Comparison of ENCODE assay signal across 20 cellular contexts in genomic region chr12:111414711-111415252, GRCh38. TPM values are rescaled to one million over a fixed set of nuclear protein-coding genes. Genes with fewer than 3 reads are reported as not detected.
DNase-seq lines count a peak whose midpoint lies in the region; ATAC-seq and TF ChIP-seq lines count a peak whose summit lies in the region.
"Had no signal": no experiment of that assay in that cellular context is flagged by ENCODE, and none has a peak within 500 bp of the region (broad histone marks: within the 10 kb centered on the region; RNA-seq: fewer than 3 reads in every experiment).

No MANE protein-coding gene starts in this region.

- H3K36me3 Mint-ChIP-seq in CD4-positive, CD25-positive, alpha-beta regulatory T cell = peaks cover 11% of the 10 kb centered on the region
- H3K36me3 Mint-ChIP-seq in activated T-helper 1 cell treated with anti-CD3 and anti-CD28 coated beads, Interleukin-12 subunit alpha, Interleukin-12 subunit beta, Interleukin-2, Interleukin-4 antibody, amounts not matched to agents 30 ng/mL and 10 ng/mL and 1 ng/mL, durations not matched to agents 14 hours and 24 hours and 36 hours (ENCODE audit: low read depth) = peaks cover 26% of the 10 kb centered on the region
- H3K36me3 Mint-ChIP-seq in immature natural killer cell (peaks cover 0 to 4% (median 3%) of the 10 kb centered on the region in 3 donors), progenitor cell of endocrine pancreas (ENCODE audit: insufficient read depth) (no peaks in the 10 kb centered on the region)

- DNase-seq in CD4-positive, CD25-positive, alpha-beta regulatory T cell = no peak
- no peak for DNase-seq in activated T-helper 1 cell treated with anti-CD3 and anti-CD28 coated beads, Interleukin-12 subunit alpha, Interleukin-12 subunit beta, Interleukin-2, Interleukin-4 antibody, amounts not matched to agents 30 ng/mL and 10 ng/mL and 1 ng/mL, durations not matched to agents 14 hours and 24 hours and 36 hours (ENCODE audit: low spot score)
- DNase-seq in immature natural killer cell = no peak
- DNase-seq in NCI-H524 (lab: John Stamatoyannopoulos, UW) = no peak
- DNase-seq in progenitor cell of endocrine pancreas (ENCODE audit: low spot score, unreplicated experiment) = no peak
- DNase-seq in MV-4-11 (lab: John Stamatoyannopoulos, UW) = no peak
- DNase-seq: cerebellar nuclear complex; KBM-7; NCI-H1048; stimulated activated CD4-positive, alpha-beta T cell treated with anti-CD3 and anti-CD28 coated beads, Interleukin-4, amount 100 ng/mL, for 1 hour; stimulated activated CD8-positive, alpha-beta memory T cell treated with anti-CD3 and anti-CD28 coated beads, Interleukin-4, amount 100 ng/mL, for 48 hours; SW 1271; transverse colon had no signal

- no peaks in the 10 kb centered on the region for H3K27me3 ChIP-seq in ACC112 (ENCODE audit: insufficient read depth, low read length)
- H3K27me3 ChIP-seq in CD4-positive, CD25-positive, alpha-beta regulatory T cell (ENCODE audit: control insufficient read depth, insufficient read depth, low read length) = no peaks in the 10 kb centered on the region
- H3K27me3 ChIP-seq: gastroesophageal sphincter, transverse colon had no signal

- no peaks in the 10 kb centered on the region for H3K9me3 ChIP-seq in CD4-positive, CD25-positive, alpha-beta regulatory T cell (ENCODE audit: control insufficient read depth in 2 of 2, low read length in 2 of 2)
- H3K9me3 ChIP-seq: gastroesophageal sphincter, HAP-1, transverse colon had no signal

- peaks cover 93% of the 10 kb centered on the region for H3K79me2 ChIP-seq in ACC112 (ENCODE audit: control insufficient read depth, insufficient read depth, low read length, unreplicated experiment)

- H3K36me3 ChIP-seq in ACC112 (ENCODE audit: insufficient read depth, low read length) = peaks cover 11% of the 10 kb centered on the region
- H3K36me3 ChIP-seq in CD4-positive, CD25-positive, alpha-beta regulatory T cell (ENCODE audit: control insufficient read depth, insufficient read depth, low read length) = peaks cover 9% of the 10 kb centered on the region
- H3K36me3 ChIP-seq: HAP-1 had no signal

- no peaks in the 10 kb centered on the region for H3K27me3 Mint-ChIP-seq in CD4-positive, CD25-positive, alpha-beta regulatory T cell
- H3K27me3 Mint-ChIP-seq in activated T-helper 1 cell treated with anti-CD3 and anti-CD28 coated beads, Interleukin-12 subunit alpha, Interleukin-12 subunit beta, Interleukin-2, Interleukin-4 antibody, amounts not matched to agents 30 ng/mL and 10 ng/mL and 1 ng/mL, durations not matched to agents 14 hours and 24 hours and 36 hours (ENCODE audit: insufficient read depth) = no peaks in the 10 kb centered on the region
- H3K27me3 Mint-ChIP-seq in immature natural killer cell (ENCODE audit: low read depth in 3 of 3) (peaks cover 0 to 3% (median 3%) of the 10 kb centered on the region in 3 donors), progenitor cell of endocrine pancreas (peaks cover 20% of the 10 kb centered on the region)

- peaks cover 4 to 64% (median 38%) of the 10 kb centered on the region in 4 donors for H3K4me1 Mint-ChIP-seq in CD4-positive, CD25-positive, alpha-beta regulatory T cell
- peaks cover 45% of the 10 kb centered on the region for H3K4me1 Mint-ChIP-seq in activated T-helper 1 cell treated with anti-CD3 and anti-CD28 coated beads, Interleukin-12 subunit alpha, Interleukin-12 subunit beta, Interleukin-2, Interleukin-4 antibody, amounts not matched to agents 30 ng/mL and 10 ng/mL and 1 ng/mL, durations not matched to agents 14 hours and 24 hours and 36 hours (ENCODE audit: low read depth)
- H3K4me1 Mint-ChIP-seq in immature natural killer cell (peaks cover 68 to 76% of the 10 kb centered on the region in 2 donors), progenitor cell of endocrine pancreas (ENCODE audit: low read depth) (no peaks in the 10 kb centered on the region)

- peak overlapping the region in 1 of 4 donors; percentile 7 for H3K4me3 Mint-ChIP-seq in CD4-positive, CD25-positive, alpha-beta regulatory T cell
- no peak overlapping the region for H3K4me3 Mint-ChIP-seq in activated T-helper 1 cell treated with anti-CD3 and anti-CD28 coated beads, Interleukin-12 subunit alpha, Interleukin-12 subunit beta, Interleukin-2, Interleukin-4 antibody, amounts not matched to agents 30 ng/mL and 10 ng/mL and 1 ng/mL, durations not matched to agents 14 hours and 24 hours and 36 hours
- H3K4me3 Mint-ChIP-seq in immature natural killer cell (peak overlapping the region in 2 of 5 donors; percentile 7 to 19), progenitor cell of endocrine pancreas (ENCODE audit: low read depth) (no peak overlapping the region)

- peak overlapping the region; percentile 52 to 86 (median 52) for H3K27ac Mint-ChIP-seq in CD4-positive, CD25-positive, alpha-beta regulatory T cell
- peak overlapping the region; percentile 18 for H3K27ac Mint-ChIP-seq in activated T-helper 1 cell treated with anti-CD3 and anti-CD28 coated beads, Interleukin-12 subunit alpha, Interleukin-12 subunit beta, Interleukin-2, Interleukin-4 antibody, amounts not matched to agents 30 ng/mL and 10 ng/mL and 1 ng/mL, durations not matched to agents 14 hours and 24 hours and 36 hours
- H3K27ac Mint-ChIP-seq in immature natural killer cell (peak overlapping the region; percentile 75 to 98 (median 88)), progenitor cell of endocrine pancreas (no peak overlapping the region)

- TF ChIP-seq CTCF in progenitor cell of endocrine pancreas (IDR thresholded peaks at IDR 0.05; ENCODE audit: unreplicated experiment) = no peak

- intact Hi-C loops in activated T-helper 1 cell treated with anti-CD3 and anti-CD28 coated beads, Interleukin-12 subunit alpha, Interleukin-12 subunit beta, Interleukin-2, Interleukin-4 antibody, amounts not matched to agents 30 ng/mL and 10 ng/mL and 1 ng/mL, durations not matched to agents 14 hours and 24 hours and 36 hours (cut with micrococcal nuclease) = no loop called here

- peaks cover 55% of the 10 kb centered on the region for H3K4me1 ChIP-seq in ACC112 (ENCODE audit: control insufficient read depth, insufficient read depth, low read length, unreplicated experiment)
- peaks cover 36% of the 10 kb centered on the region for H3K4me1 ChIP-seq in CD4-positive, CD25-positive, alpha-beta regulatory T cell (ENCODE audit: control insufficient read depth, insufficient read depth, low read length, poor library complexity, severe bottlenecking)
- H3K4me1 ChIP-seq: HAP-1 had no signal

- peak overlapping the region; percentile 97 for H3K27ac ChIP-seq in ACC112 (ENCODE audit: low read depth, low read length)
- no peak overlapping the region for H3K27ac ChIP-seq in CD4-positive, CD25-positive, alpha-beta regulatory T cell (ENCODE audit: insufficient read depth, low read length, poor library complexity, severe bottlenecking)
- H3K27ac ChIP-seq: C4-2B, gastroesophageal sphincter had no signal

- H2AFZ ChIP-seq in ACC112 (ENCODE audit: low read length, unreplicated experiment) = no peak overlapping the region

- no peaks in the 10 kb centered on the region for H3K9me3 Mint-ChIP-seq in CD4-positive, CD25-positive, alpha-beta regulatory T cell
- H3K9me3 Mint-ChIP-seq in activated T-helper 1 cell treated with anti-CD3 and anti-CD28 coated beads, Interleukin-12 subunit alpha, Interleukin-12 subunit beta, Interleukin-2, Interleukin-4 antibody, amounts not matched to agents 30 ng/mL and 10 ng/mL and 1 ng/mL, durations not matched to agents 14 hours and 24 hours and 36 hours = no peaks in the 10 kb centered on the region
- H3K9me3 Mint-ChIP-seq in immature natural killer cell (no peaks in the 10 kb centered on the region), progenitor cell of endocrine pancreas (ENCODE audit: low read depth) (no peaks in the 10 kb centered on the region)

- H3K4me3 ChIP-seq in ACC112 (ENCODE audit: low read depth, low read length) = no peak overlapping the region
- H3K4me3 ChIP-seq in CD4-positive, CD25-positive, alpha-beta regulatory T cell (ENCODE audit: low read depth, low read length) = no peak overlapping the region
- H3K4me3 ChIP-seq: gastroesophageal sphincter, HAP-1, lung, transverse colon had no signal

- no peak for ATAC-seq in CD4-positive, CD25-positive, alpha-beta regulatory T cell (ENCODE audit: low read depth in 2 of 2)
- no peak for ATAC-seq in SK-N-SH treated with all-trans-retinoic acid at 6 μM for 48 hours
- ATAC-seq: gastroesophageal sphincter, sciatic nerve had no signal

TF ChIP-seq in SK-N-SH treated with all-trans-retinoic acid at 6 μM for 48 hours, 23 proteins besides CTCF, POLR2A, EP300 and RAD21 (continues in another document):
- TF ChIP-seq OSR1 (CRISPR knock-in tag; IDR thresholded peaks at IDR 0.05) = no peak
- TF ChIP-seq, protein P1, sequence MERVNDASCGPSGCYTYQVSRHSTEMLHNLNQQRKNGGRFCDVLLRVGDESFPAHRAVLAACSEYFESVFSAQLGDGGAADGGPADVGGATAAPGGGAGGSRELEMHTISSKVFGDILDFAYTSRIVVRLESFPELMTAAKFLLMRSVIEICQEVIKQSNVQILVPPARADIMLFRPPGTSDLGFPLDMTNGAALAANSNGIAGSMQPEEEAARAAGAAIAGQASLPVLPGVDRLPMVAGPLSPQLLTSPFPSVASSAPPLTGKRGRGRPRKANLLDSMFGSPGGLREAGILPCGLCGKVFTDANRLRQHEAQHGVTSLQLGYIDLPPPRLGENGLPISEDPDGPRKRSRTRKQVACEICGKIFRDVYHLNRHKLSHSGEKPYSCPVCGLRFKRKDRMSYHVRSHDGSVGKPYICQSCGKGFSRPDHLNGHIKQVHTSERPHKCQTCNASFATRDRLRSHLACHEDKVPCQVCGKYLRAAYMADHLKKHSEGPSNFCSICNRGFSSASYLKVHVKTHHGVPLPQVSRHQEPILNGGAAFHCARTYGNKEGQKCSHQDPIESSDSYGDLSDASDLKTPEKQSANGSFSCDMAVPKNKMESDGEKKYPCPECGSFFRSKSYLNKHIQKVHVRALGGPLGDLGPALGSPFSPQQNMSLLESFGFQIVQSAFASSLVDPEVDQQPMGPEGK (CRISPR knock-in tag; IDR thresholded peaks at IDR 0.05; ENCODE audit: borderline replicate concordance) = no peak

RNA-seq across cellular contexts. Expression of gene SH2B3, which starts 9.1 kb away (rescaled TPM):
- total RNA-seq in CD4-positive, CD25-positive, alpha-beta regulatory T cell = 25.7 TPM
- polyA plus RNA-seq in CD4-positive, CD25-positive, alpha-beta regulatory T cell = 1 to 10 TPM; 1.6 to 5.3 (median 3.8) TPM
- 42.0 and 42.3 TPM in 2 replicates for total RNA-seq in activated T-helper 1 cell treated with anti-CD3 and anti-CD28 coated beads, Interleukin-12 subunit alpha, Interleukin-12 subunit beta, Interleukin-2, Interleukin-4 antibody, amounts not matched to agents 30 ng/mL and 10 ng/mL and 1 ng/mL, durations not matched to agents 14 hours and 24 hours and 36 hours
- polyA plus RNA-seq in immature natural killer cell = 10 to 100 TPM in 1 of 3 donors, 1 to 10 TPM in 1, under 1 TPM in 1; 0.08 to 13.5 (median 5.3) TPM
- total RNA-seq in progenitor cell of endocrine pancreas = 0.72 and 1.5 TPM in 2 replicates

RNA-seq across cellular contexts. Expression of gene PHETA1, which starts 45.9 kb away (rescaled TPM):
- 2.4 TPM for total RNA-seq in CD4-positive, CD25-positive, alpha-beta regulatory T cell
- polyA plus RNA-seq in CD4-positive, CD25-positive, alpha-beta regulatory T cell = 1 to 10 TPM in 2 of 4 donors, under 1 TPM in 2; 0.34 to 1.3 (median 0.87) TPM
- 2.7 and 4.2 TPM in 2 replicates for total RNA-seq in activated T-helper 1 cell treated with anti-CD3 and anti-CD28 coated beads, Interleukin-12 subunit alpha, Interleukin-12 subunit beta, Interleukin-2, Interleukin-4 antibody, amounts not matched to agents 30 ng/mL and 10 ng/mL and 1 ng/mL, durations not matched to agents 14 hours and 24 hours and 36 hours
- polyA plus RNA-seq in immature natural killer cell = 1 to 10 TPM; 2.0 to 5.5 (median 2.1) TPM
- total RNA-seq in progenitor cell of endocrine pancreas = 31.3 and 32.9 TPM in 2 replicates

Comparison
In these comparisons a context has a peak if more than half of its experiments do, and no peak if none do; other contexts are left out.
1. RNA of gene SH2B3, which starts 9.1 kb away (total RNA-seq): 42.0 to 42.3 TPM in activated T-helper 1 cell treated with anti-CD3 and anti-CD28 coated beads, Interleukin-12 subunit alpha, Interleukin-12 subunit beta, Interleukin-2, Interleukin-4 antibody, amounts not matched to agents 30 ng/mL and 10 ng/mL and 1 ng/mL, durations not matched to agents 14 hours and 24 hours and 36 hours and 25.7 TPM in CD4-positive, CD25-positive, alpha-beta regulatory T cell (single experiment); 0.72 to 1.5 TPM in progenitor cell of endocrine pancreas; every median in the first group is over 10 times any median in the second.